ENCODE assay signal across 1 cellular context in genomic region chr14:102461490-102462317, GRCh38.
TF ChIP-seq lines count a peak whose summit lies in the region.

No MANE protein-coding gene starts in this region.

TF ChIP-seq in GM23338, 12 proteins besides CTCF, POLR2A, EP300 and RAD21 (continued from another document):
- no peak for TF ChIP-seq ZNF462 (CRISPR knock-in tag; IDR thresholded peaks at IDR 0.05)
- TF ChIP-seq ZNF114 (CRISPR knock-in tag; IDR thresholded peaks at IDR 0.05), result no peak
- no peak for TF ChIP-seq REST (IDR thresholded peaks at IDR 0.05; ENCODE audit: unreplicated experiment)
- no peak for TF ChIP-seq CREB1 (CRISPR knock-in tag; IDR thresholded peaks at IDR 0.05; ENCODE audit: low read depth)
- TF ChIP-seq ZNF331 (CRISPR knock-in tag; IDR thresholded peaks at IDR 0.05; ENCODE audit: low read depth), result no peak
- no peak for TF ChIP-seq EZH2phosphoT487 (IDR thresholded peaks at IDR 0.05; ENCODE audit: unreplicated experiment)
- TF ChIP-seq JUNB (IDR thresholded peaks at IDR 0.05; ENCODE audit: unreplicated experiment), result no peak
- no peak for TF ChIP-seq STAT1 (IDR thresholded peaks at IDR 0.05; ENCODE audit: unreplicated experiment)
- TF ChIP-seq EZH2 (IDR thresholded peaks at IDR 0.05; ENCODE audit: low read depth, unreplicated experiment), result no peak
- TF ChIP-seq POLR2AphosphoS5 (IDR thresholded peaks at IDR 0.05; ENCODE audit: low read depth), result no peak
